6 cellular contexts compared by ENCODE assay signal in the genomic region with DNA sequence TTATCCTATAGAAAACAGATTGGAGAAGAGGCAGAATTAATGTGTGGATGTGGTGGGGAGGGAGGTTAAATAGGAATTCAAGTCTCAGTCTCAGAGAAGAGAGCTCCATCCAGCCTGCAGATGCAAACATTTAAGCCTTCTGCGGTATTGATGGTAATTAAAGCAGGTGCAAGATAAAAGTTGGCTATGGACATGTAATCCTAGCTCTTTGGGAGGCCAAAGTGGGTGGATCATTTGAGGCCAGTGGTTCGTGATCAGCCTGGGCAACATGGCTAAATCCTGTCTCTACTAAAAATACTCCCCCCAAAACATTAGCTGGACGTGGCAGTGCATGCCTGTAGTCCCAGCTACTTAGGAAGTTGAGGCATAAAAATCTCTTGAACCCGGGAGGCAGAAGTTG.
"Had no signal": no experiment of that assay in that cellular context is flagged by ENCODE, and none has a peak within 500 bp of the region (broad histone marks: within the 10 kb centered on the region; RNA-seq: fewer than 3 reads in every experiment).

No MANE protein-coding gene starts in this region.

- DNase-seq: GM23248, GOT3, H7, HFFc6, KBM-7 had no signal

- H3K4me3 ChIP-seq: GM23248, HAP-1 had no signal
